18 cellular contexts compared by ENCODE assay signal in the genomic region with DNA sequence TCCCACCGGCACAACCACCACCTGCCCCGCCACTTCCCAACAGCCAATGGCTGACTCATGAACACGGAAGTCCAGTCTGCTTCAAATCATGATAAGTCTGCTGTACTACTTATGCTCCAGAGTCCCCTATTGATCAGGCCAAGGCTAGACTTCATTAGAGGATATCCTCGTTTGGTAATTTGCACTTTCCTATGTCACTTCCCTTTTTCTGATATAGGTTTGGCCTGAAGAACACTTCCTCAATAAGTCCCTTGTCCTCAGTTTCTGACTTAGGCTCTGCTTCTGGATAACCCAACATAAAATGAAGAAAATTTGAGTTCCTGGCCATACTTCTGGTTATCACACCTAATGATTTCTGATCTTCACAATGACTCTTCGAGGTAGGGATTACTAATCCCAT. TPM values are rescaled to one million over a fixed set of nuclear protein-coding genes. Genes with fewer than 3 reads are reported as not detected.
DNase-seq lines count a peak whose midpoint lies in the region; ATAC-seq and TF ChIP-seq lines count a peak whose summit lies in the region.
"Had no signal": no experiment of that assay in that cellular context is flagged by ENCODE, and none has a peak within 500 bp of the region (broad histone marks: within the 10 kb centered on the region; RNA-seq: fewer than 3 reads in every experiment).

No MANE protein-coding gene starts in this region.

- H3K36me3 ChIP-seq in mucosa of descending colon (ENCODE audit: low read depth), result no peaks in the 10 kb centered on the region
- H3K36me3 ChIP-seq: BLaER1, SJSA1 had no signal

- H3K4me1 ChIP-seq in mucosa of descending colon (ENCODE audit: low read depth), result no peaks in the 10 kb centered on the region
- H3K4me1 ChIP-seq: SJSA1 had no signal

- TF ChIP-seq CTCF in mucosa of descending colon (IDR thresholded peaks at IDR 0.05), result no peak

- intact Hi-C loops in mucosa of descending colon (cut with DNase I, micrococcal nuclease), result no loop called here

- ATAC-seq in mucosa of descending colon, result no peak

- no peaks in the 10 kb centered on the region for H3K9me3 ChIP-seq in mucosa of descending colon
- H3K9me3 ChIP-seq: SJSA1 had no signal

- DNase-seq in NOMO-1 (lab: John Stamatoyannopoulos, UW; ENCODE audit: unreplicated experiment in 2 of 2) (peak; percentile 9 to 46), NOMO-1 treated with dmso at 0.1 percent for 144 hours (lab: John Stamatoyannopoulos, UW; ENCODE audit: unreplicated experiment) (no peak), M059J (ENCODE audit: low read depth) (peak; percentile 2), OCI-M1 (lab: John Stamatoyannopoulos, UW) (peak; percentile 41), mucosa of gallbladder (ENCODE audit: low spot score) (peak; percentile 22), mucosa of descending colon (no peak), RPMI8226 (no peak)
- no peak for DNase-seq in stimulated activated CD4-positive, alpha-beta T cell treated with anti-CD3 and anti-CD28 coated beads, Interleukin-4, amount 100 ng/mL, for 24 hours
- DNase-seq: CD8-positive, alpha-beta memory T cell; GF-D8; HFFc6; NCI-H1092; NCI-H1694; NCI-H69; NK-92 treated with Interleukin-12 subunit alpha and Interleukin-12 subunit beta, amount 100 ng/mL, for 24 hours had no signal

- no peak overlapping the region for H3K4me3 ChIP-seq in mucosa of descending colon
- H3K4me3 ChIP-seq: BLaER1, SJSA1 had no signal

RNA-seq across cellular contexts. Expression of a gene that starts 45.3 kb away (rescaled TPM):
- total RNA-seq in M059J (2014; rRNA removed; shearing (Covaris generic)), result not detected in 2 replicates
- total RNA-seq in mucosa of gallbladder, result not detected
- total RNA-seq in mucosa of descending colon, result under 1 TPM in 2 of 3 donors, not detected in 1; 0.17 to 0.70 TPM
- total RNA-seq: H4, HFFc6, SJSA1 had no signal

Comparison
In these comparisons a context has a peak if more than half of its experiments do, and no peak if none do; other contexts are left out.
1. DNase-seq: peak in NOMO-1 (2 of 2), M059J (single experiment), OCI-M1 (single experiment) and mucosa of gallbladder (single experiment); none in NOMO-1 treated with dmso at 0.1 percent for 144 hours (single experiment), mucosa of descending colon (0 of 3), stimulated activated CD4-positive, alpha-beta T cell treated with anti-CD3 and anti-CD28 coated beads, Interleukin-4, amount 100 ng/mL, for 24 hours (single experiment) and RPMI8226 (single experiment).